In genomic region chr13:40536443-40537113, GRCh38 we compare ENCODE assay signal across 1 cellular context.
TF ChIP-seq lines count a peak whose summit lies in the region.

No MANE protein-coding gene starts in this region.

TF ChIP-seq in HepG2, 621 proteins besides CTCF, POLR2A, EP300 and RAD21 (continued from another document and continues in another):
- TF ChIP-seq HMGXB4 (CRISPR knock-in tag; IDR thresholded peaks at IDR 0.05; ENCODE audit: borderline replicate concordance in 1 of 2, low read depth in 1 of 2) = peak in 1 of 2 experiments; percentile 59; a peak in 1 of 4 replicates
- TF ChIP-seq ASH2L (IDR thresholded peaks at IDR 0.05; ENCODE audit: insufficient read length, low read depth, low read length) = peak; percentile 48
- no peak for TF ChIP-seq MZF1 (CRISPR knock-in tag; IDR thresholded peaks at IDR 0.05; ENCODE audit: borderline replicate concordance)
- TF ChIP-seq GLMP (CRISPR knock-in tag; IDR thresholded peaks at IDR 0.05; ENCODE audit: borderline replicate concordance) = no peak
- peak; percentile 39; the same call in 1 of the 2 replicates for TF ChIP-seq IRF2 (CRISPR knock-in tag; IDR thresholded peaks at IDR 0.05)
- TF ChIP-seq ZNF33B (CRISPR knock-in tag; IDR thresholded peaks at IDR 0.05) = no peak
- peak; percentile 49; the same call in 1 of the 2 replicates for TF ChIP-seq YEATS4 (CRISPR knock-in tag; IDR thresholded peaks at IDR 0.05; ENCODE audit: borderline replicate concordance)
- no peak for TF ChIP-seq SNRNP70 (IDR thresholded peaks at IDR 0.05; ENCODE audit: low read depth, low read length)
- TF ChIP-seq MTA3 (CRISPR knock-in tag; IDR thresholded peaks at IDR 0.05) = no peak
- peak; percentile 31 for TF ChIP-seq MIXL1 (CRISPR knock-in tag; IDR thresholded peaks at IDR 0.05)
- TF ChIP-seq KDM2A (CRISPR knock-in tag; IDR thresholded peaks at IDR 0.05; ENCODE audit: borderline replicate concordance, low read depth) = 0 out of 2 replicates have a peak, but pooled peaks have one; percentile 15
- TF ChIP-seq ZNF710 (CRISPR knock-in tag; IDR thresholded peaks at IDR 0.05; ENCODE audit: borderline replicate concordance) = peak; percentile 87; the same call in 1 of the 2 replicates
- TF ChIP-seq PBX2 (CRISPR knock-in tag; IDR thresholded peaks at IDR 0.05) = no peak
- TF ChIP-seq ZNF570 (CRISPR knock-in tag; IDR thresholded peaks at IDR 0.05; ENCODE audit: borderline replicate concordance) = no peak
- TF ChIP-seq ZNF337 (CRISPR knock-in tag; IDR thresholded peaks at IDR 0.05; ENCODE audit: borderline replicate concordance, low read depth) = no peak
- TF ChIP-seq ZNF34 (CRISPR knock-in tag; IDR thresholded peaks at IDR 0.05; ENCODE audit: borderline replicate concordance) = no peak
- TF ChIP-seq HINFP (CRISPR knock-in tag; IDR thresholded peaks at IDR 0.05; ENCODE audit: low read depth) = 0 out of 2 replicates have a peak, but pooled peaks have one; percentile 63
- TF ChIP-seq FOXM1 (CRISPR knock-in tag; IDR thresholded peaks at IDR 0.05) = no peak
- no peak for TF ChIP-seq NFE2 (CRISPR knock-in tag; IDR thresholded peaks at IDR 0.05)
- peak; percentile 48; the same call in 1 of the 2 replicates for TF ChIP-seq ZNF280D (CRISPR knock-in tag; IDR thresholded peaks at IDR 0.05)
- 0 out of 2 replicates have a peak, but pooled peaks have one; percentile 36 for TF ChIP-seq ZNF879 (CRISPR knock-in tag; IDR thresholded peaks at IDR 0.05)
- TF ChIP-seq ZNF235 (CRISPR knock-in tag; IDR thresholded peaks at IDR 0.05; ENCODE audit: borderline replicate concordance) = no peak
- peak; percentile 85 for TF ChIP-seq RARA (CRISPR knock-in tag; IDR thresholded peaks at IDR 0.05)
- TF ChIP-seq POLR2G (IDR thresholded peaks at IDR 0.05; ENCODE audit: low read depth, low read length) = 0 out of 2 replicates have a peak, but pooled peaks have one; percentile 22
- TF ChIP-seq DPF2 (CRISPR knock-in tag; IDR thresholded peaks at IDR 0.05; ENCODE audit: borderline replicate concordance, low read depth) = peak; percentile 51; the same call in 1 of the 2 replicates
- peak; percentile 90 for TF ChIP-seq PAXIP1 (CRISPR knock-in tag; conservative IDR thresholded peaks at IDR 0.05)
- TF ChIP-seq STAG1 (CRISPR knock-in tag; IDR thresholded peaks at IDR 0.05) = no peak; the same call in 1 of the 2 replicates
- peak; percentile 94 for TF ChIP-seq MEF2D (CRISPR knock-in tag; IDR thresholded peaks at IDR 0.05)
- no peak for TF ChIP-seq PRMT3 (CRISPR knock-in tag; IDR thresholded peaks at IDR 0.05; ENCODE audit: borderline replicate concordance, low read depth)
- TF ChIP-seq ZNF12 (CRISPR knock-in tag; IDR thresholded peaks at IDR 0.05) = no peak
- peak; percentile 78; the same call in 1 of the 2 replicates for TF ChIP-seq AHDC1 (CRISPR knock-in tag; IDR thresholded peaks at IDR 0.05; ENCODE audit: borderline replicate concordance)
- TF ChIP-seq MAX (IDR thresholded peaks at IDR 0.05) = peak; percentile 73
- TF ChIP-seq MATR3 (CRISPR knock-in tag; IDR thresholded peaks at IDR 0.05) = no peak
- TF ChIP-seq NCOA5 (CRISPR knock-in tag; IDR thresholded peaks at IDR 0.05) = no peak
- TF ChIP-seq RFX1 (IDR thresholded peaks at IDR 0.05) = peak; percentile 15; the same call in 1 of the 2 replicates
